In genomic region chr1:40923511-40924020, GRCh38 we compare ENCODE assay signal across 22 cellular contexts. TPM values are rescaled to one million over a fixed set of nuclear protein-coding genes. Genes with fewer than 3 reads are reported as not detected.
DNase-seq lines count a peak whose midpoint lies in the region; ATAC-seq and TF ChIP-seq lines count a peak whose summit lies in the region.
"Had no signal": no experiment of that assay in that cellular context is flagged by ENCODE, and none has a peak within 500 bp of the region (broad histone marks: within the 10 kb centered on the region; RNA-seq: fewer than 3 reads in every experiment).

No MANE protein-coding gene starts in this region.

- intact Hi-C loops in sciatic nerve (cut with DNase I), result no loop called here

- H3K27me3 ChIP-seq in BLaER1, result no peaks in the 10 kb centered on the region
- H3K27me3 ChIP-seq in endodermal cell (ENCODE audit: control insufficient read depth, insufficient read depth, low read length, poor library complexity, severe bottlenecking), result no peaks in the 10 kb centered on the region
- H3K27me3 ChIP-seq: Peyer's patch, SJCRH30 had no signal

- H3K9ac ChIP-seq in BLaER1, result no peak overlapping the region
- no peak overlapping the region for H3K9ac ChIP-seq in endodermal cell (ENCODE audit: extremely low read depth, low read length, poor library complexity, severe bottlenecking)

- in situ Hi-C loops in KBM-7 (cut with MboI; ENCODE audit: low pct_unique_long_range_greater_than_20kb, low sequenced_read_pairs), result no loop called here

- H3K4me3 Mint-ChIP-seq in endodermal cell, result no peak overlapping the region
- H3K4me3 Mint-ChIP-seq in progenitor cell of endocrine pancreas (ENCODE audit: low read depth), result no peak overlapping the region

- H3K36me3 Mint-ChIP-seq in endodermal cell (ENCODE audit: low read depth) (no peaks in the 10 kb centered on the region), progenitor cell of endocrine pancreas (ENCODE audit: insufficient read depth) (no peaks in the 10 kb centered on the region)

- H3K27me3 Mint-ChIP-seq in endodermal cell (ENCODE audit: insufficient read depth) (no peaks in the 10 kb centered on the region), progenitor cell of endocrine pancreas (no peaks in the 10 kb centered on the region)

- no peaks in the 10 kb centered on the region for H3K36me3 ChIP-seq in BLaER1
- H3K36me3 ChIP-seq in endodermal cell (ENCODE audit: control insufficient read depth, insufficient read depth, low read length), result no peaks in the 10 kb centered on the region
- H3K36me3 ChIP-seq: Peyer's patch, SJCRH30 had no signal

- H3K4me1 Mint-ChIP-seq in endodermal cell (peaks cover 14% of the 10 kb centered on the region), progenitor cell of endocrine pancreas (ENCODE audit: low read depth) (peaks cover 31% of the 10 kb centered on the region)

- DNase-seq in sciatic nerve (ENCODE audit: low spot score), result peak; percentile 15
- DNase-seq in DMS53 treated with DMSO at 0.1 percent for 48 hours (lab: John Stamatoyannopoulos, UW; ENCODE audit: unreplicated experiment), result no peak
- no peak for DNase-seq in endodermal cell
- DNase-seq in KBM-7, result no peak
- no peak for DNase-seq in progenitor cell of endocrine pancreas (ENCODE audit: low spot score, unreplicated experiment)
- DNase-seq: AML-193, DMS79, HCEC 1CT, IMR-90, Karpas-422, MV-4-11, NCI-H1105 treated with DMSO at 0.1 percent for 48 hours, NCI-H1694, NCI-H2081, NCI-H2171, NCI-H524 treated with DMSO at 0.1 percent for 48 hours, NCI-H82, SJCRH30 had no signal

- H3K9me3 Mint-ChIP-seq in endodermal cell (no peaks in the 10 kb centered on the region), progenitor cell of endocrine pancreas (ENCODE audit: low read depth) (no peaks in the 10 kb centered on the region)

- H3K9me3 ChIP-seq in BLaER1 (no peaks in the 10 kb centered on the region), endodermal cell (ENCODE audit: control insufficient read depth, low read length) (no peaks in the 10 kb centered on the region)
- H3K9me3 ChIP-seq: Peyer's patch, SJCRH30 had no signal

- peak overlapping the region; percentile 53 for H3K4me2 ChIP-seq in BLaER1

- peaks cover 34% of the 10 kb centered on the region for H3K4me1 ChIP-seq in BLaER1
- peaks cover 3% of the 10 kb centered on the region for H3K4me1 ChIP-seq in endodermal cell (ENCODE audit: control insufficient read depth, insufficient read depth, low read length)
- H3K4me1 ChIP-seq: Peyer's patch had no signal

- no peaks in the 10 kb centered on the region for H4K20me1 ChIP-seq in BLaER1

- WGBS in endodermal cell (ENCODE audit: insufficient coverage in 1 of 2, insufficient read length in 1 of 2), 2 experiments, result 88 to 92% methylated on average over 3 of the region's 3 CpGs

- no peak overlapping the region for H3K4me3 ChIP-seq in BLaER1
- H3K4me3 ChIP-seq in endodermal cell (ENCODE audit: low read length), result no peak overlapping the region
- H3K4me3 ChIP-seq: Peyer's patch, SJCRH30 had no signal

- H3K27ac ChIP-seq in BLaER1 (no peak overlapping the region), angular gyrus (ENCODE audit: low read depth, low read length) (peak overlapping the region; percentile 69), endodermal cell (ENCODE audit: low read depth, low read length) (no peak overlapping the region)
- H3K27ac ChIP-seq: Peyer's patch, SJCRH30 had no signal

- H3K27ac Mint-ChIP-seq in endodermal cell, result no peak overlapping the region
- H3K27ac Mint-ChIP-seq in progenitor cell of endocrine pancreas, result no peak overlapping the region

- ATAC-seq in esophagus mucosa, result peak; percentile 43
- ATAC-seq in sciatic nerve, result no peak

- no peak for TF ChIP-seq CTCF in endodermal cell (conservative IDR thresholded peaks at IDR 0.05)
- no peak for TF ChIP-seq CTCF in progenitor cell of endocrine pancreas (IDR thresholded peaks at IDR 0.05; ENCODE audit: unreplicated experiment)

RNA-seq across cellular contexts. Expression of gene CTPS1, which starts 55.9 kb away (rescaled TPM):
- total RNA-seq in esophagus mucosa (24.0 TPM), sciatic nerve (23.5 TPM), endodermal cell (10 to 100 TPM; 79.9 to 84.0 TPM), progenitor cell of endocrine pancreas (37.6 and 38.5 TPM in 2 replicates)
- 70.3 TPM for polyA plus RNA-seq in endodermal cell (2013, experiment 1 of 2)
- 64.4 TPM for polyA plus RNA-seq in endodermal cell (2013, experiment 2 of 2)
